ENCODE assay signal across 21 cellular contexts in the genomic region with DNA sequence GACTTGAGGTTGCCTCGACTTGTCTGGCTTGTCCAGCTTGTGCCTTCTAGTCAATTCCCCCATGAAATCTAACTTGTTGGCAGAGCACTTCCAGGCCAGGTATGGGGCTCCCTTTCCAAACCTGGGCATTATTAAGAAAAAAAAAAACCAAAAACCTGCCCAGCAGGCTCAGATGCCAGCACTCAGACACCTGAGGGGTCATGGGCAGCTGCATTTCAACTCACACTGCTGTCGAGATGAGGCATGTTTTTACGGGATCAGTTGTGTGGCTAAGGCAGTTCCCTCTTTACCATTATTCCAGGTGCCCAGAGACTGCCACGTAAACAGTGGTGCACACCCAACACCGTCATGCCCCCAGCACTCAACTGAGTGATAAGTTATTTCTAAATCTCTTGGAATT. TPM values are rescaled to one million over a fixed set of nuclear protein-coding genes. Genes with fewer than 3 reads are reported as not detected.
A peak's percentile ranks its signal among the peaks of the same experiment; 100 is the strongest.
DNase-seq lines count a peak whose midpoint lies in the region; ATAC-seq, FAIRE-seq and TF ChIP-seq lines count a peak whose summit lies in the region.
"Had no signal": no experiment of that assay in that cellular context is flagged by ENCODE, and none has a peak within 500 bp of the region (broad histone marks: within the 10 kb centered on the region; RNA-seq: fewer than 3 reads in every experiment).

No MANE protein-coding gene starts in this region.

- peaks cover 34% of the 10 kb centered on the region for H3K79me2 ChIP-seq in keratinocyte (ENCODE audit: control insufficient read depth, insufficient read depth, low read length)

- no peak overlapping the region for H2AFZ ChIP-seq in keratinocyte (ENCODE audit: control insufficient read depth, low read length)

- no peak overlapping the region for H3K9ac ChIP-seq in BLaER1
- peak overlapping the region; percentile 44 for H3K9ac ChIP-seq in keratinocyte (ENCODE audit: control insufficient read depth, extremely low read depth, insufficient read depth, low read length)

- FAIRE-seq in bronchial epithelial cell (lab: Jason Lieb, UNC) (no peak), keratinocyte (lab: Jason Lieb, UNC) (peak; percentile 34)
- FAIRE-seq: A204.1, GM12891 had no signal

- dilution Hi-C loops in keratinocyte (cut with MboI; ENCODE audit: extremely low pct_ligation_motif_present, low sequenced_read_pairs) = no loop called here

- H3K36me3 ChIP-seq in BLaER1 (peaks cover 83% of the 10 kb centered on the region), bronchial epithelial cell (ENCODE audit: control insufficient read depth, insufficient read depth, low read length) (peaks cover 10% of the 10 kb centered on the region), keratinocyte (ENCODE audit: control insufficient read depth in 2 of 2, extremely low read depth in 1 of 2, insufficient read depth in 2 of 2, low read length in 2 of 2) (peaks cover 11 to 40% of the 10 kb centered on the region in 2 experiments)

- H3K27me3 ChIP-seq in BLaER1 = no peaks in the 10 kb centered on the region
- H3K27me3 ChIP-seq in bronchial epithelial cell (ENCODE audit: control insufficient read depth, insufficient read depth, low read length) = no peaks in the 10 kb centered on the region
- no peaks in the 10 kb centered on the region for H3K27me3 ChIP-seq in keratinocyte (ENCODE audit: control insufficient read depth, extremely low read depth, insufficient read depth, low read length)

- no peak for TF ChIP-seq CTCF in bronchial epithelial cell (IDR thresholded peaks at IDR 0.05; ENCODE audit: insufficient read depth, low read length, severe bottlenecking)
- TF ChIP-seq CTCF in keratinocyte (optimal IDR thresholded peaks at IDR 0.05 in 1 of 3, IDR thresholded peaks at IDR 0.05 in 1 of 3, conservative IDR thresholded peaks at IDR 0.05 in 1 of 3; ENCODE audit: extremely low read depth in 1 of 3, insufficient read depth in 2 of 3, low read length in 3 of 3) = no peak

- peak; percentile 78 for DNase-seq in bronchial epithelial cell (ENCODE audit: low read depth)
- no peak for DNase-seq in keratinocyte (ENCODE audit: low read depth, low spot score)
- DNase-seq in NCI-H2196 treated with DMSO at 0.1 percent for 48 hours (lab: John Stamatoyannopoulos, UW; ENCODE audit: unreplicated experiment) = no peak
- no peak for DNase-seq in foreskin melanocyte
- DNase-seq: CD4-positive, CD25-positive, alpha-beta regulatory T cell; GOT3; KG1; NCI-H1105; NCI-H146; NCI-H2029; NCI-H226; NCI-H510A treated with DMSO at 0.1 percent for 48 hours; NCI-H774; NK-92 treated with Interleukin-12 subunit alpha and Interleukin-12 subunit beta, amount 100 ng/mL, for 24 hours had no signal

- no peak for ATAC-seq in GM21723 (IDR thresholded peaks at IDR 0.05; ENCODE audit: unreplicated experiment)
- ATAC-seq: Panc1, SK-N-SH treated with all-trans-retinoic acid at 6 μM for 48 hours had no signal

- peak overlapping the region; percentile 68; the same call in 1 of the 2 replicates for H3K4me2 ChIP-seq in BLaER1
- peak overlapping the region; percentile 4 for H3K4me2 ChIP-seq in keratinocyte (ENCODE audit: control insufficient read depth, extremely low read depth, insufficient read depth, low read depth, low read length)

- peaks cover 71% of the 10 kb centered on the region for H3K4me1 ChIP-seq in BLaER1
- H3K4me1 ChIP-seq in keratinocyte (ENCODE audit: control insufficient read depth, extremely low read depth, insufficient read depth, low read length) = peaks cover 42% of the 10 kb centered on the region

- H3K27ac ChIP-seq in BLaER1 (peak overlapping the region; percentile 29; the same call in 1 of the 2 replicates), keratinocyte (ENCODE audit: control insufficient read depth, insufficient read depth, low read length) (peak overlapping the region; percentile 61), skin epidermis (peak overlapping the region in 12 of 21 experiments; percentile 4 to 71 (median 58))

- no peak overlapping the region for H3K4me3 ChIP-seq in BLaER1
- no peak overlapping the region for H3K4me3 ChIP-seq in bronchial epithelial cell (ENCODE audit: low read depth, low read length)
- no peak overlapping the region for H3K4me3 ChIP-seq in keratinocyte (ENCODE audit: control insufficient read depth in 2 of 3, extremely low read depth in 1 of 3, insufficient read depth in 2 of 3, low read depth in 1 of 3, low read length in 3 of 3)
- no peak overlapping the region for H3K4me3 ChIP-seq in skin epidermis

- no peaks in the 10 kb centered on the region for H3K9me3 ChIP-seq in BLaER1
- H3K9me3 ChIP-seq in keratinocyte (ENCODE audit: control insufficient read depth, low read depth, low read length) = no peaks in the 10 kb centered on the region

- H4K20me1 ChIP-seq in BLaER1 (peaks cover 71% of the 10 kb centered on the region), keratinocyte (ENCODE audit: control insufficient read depth, extremely low read depth, insufficient read depth, low read length) (peaks cover 19% of the 10 kb centered on the region)

- peaks cover 18% of the 10 kb centered on the region for H3K9me1 ChIP-seq in keratinocyte (ENCODE audit: control insufficient read depth, extremely low read depth, insufficient read depth, low read length)

RNA-seq across cellular contexts. Expression of gene TMEM11, which starts 17.8 kb away (rescaled TPM):
- 15.8 and 23.8 TPM in 2 replicates for total RNA-seq in bronchial epithelial cell
- 38.5 to 58.1 TPM (median 40.1 TPM) in 3 replicates for polyA plus RNA-seq in keratinocyte
- polyA plus RNA-seq in keratinocyte (2011; ENCODE audit: low read depth) = 21.2 TPM
- 36.6 and 44.0 TPM in 2 replicates for polyA plus RNA-seq in keratinocyte (2011; cell fraction: cytosol; rRNA removed)
- polyA plus RNA-seq in keratinocyte (2011; cell fraction: nucleus; rRNA removed) = 26.4 and 37.1 TPM in 2 replicates
- polyA plus RNA-seq in keratinocyte (2012; ENCODE audit: low replicate concordance) = 26.6 and 27.2 TPM in 2 replicates
- polyA minus RNA-seq in keratinocyte = 20.8 to 45.3 TPM (median 30.9 TPM) in 3 replicates
- 49.5 TPM for polyA minus RNA-seq in keratinocyte (2011; cell fraction: cytosol; rRNA and poly(A)+ RNA removed)
- polyA minus RNA-seq in keratinocyte (2011; cell fraction: nucleus; rRNA and poly(A)+ RNA removed) = 9.8 and 11.9 TPM in 2 replicates

RNA-seq across cellular contexts. Expression of gene NATD1, which starts 57.1 kb away (rescaled TPM):
- total RNA-seq in bronchial epithelial cell = 0.53 and 0.77 TPM in 2 replicates
- 1.5 to 3.3 TPM (median 3.1 TPM) in 3 replicates for polyA plus RNA-seq in keratinocyte
- polyA plus RNA-seq in keratinocyte (2011; ENCODE audit: low read depth) = 0.77 TPM
- 3.7 and 5.3 TPM in 2 replicates for polyA plus RNA-seq in keratinocyte (2011; cell fraction: cytosol; rRNA removed)
- polyA plus RNA-seq in keratinocyte (2011; cell fraction: nucleus; rRNA removed) = 4.3 and 5.8 TPM in 2 replicates
- polyA plus RNA-seq in keratinocyte (2012; ENCODE audit: low replicate concordance) = 3.6 and 4.2 TPM in 2 replicates
- 2.1 to 6.0 TPM (median 4.2 TPM) in 3 replicates for polyA minus RNA-seq in keratinocyte
- polyA minus RNA-seq in keratinocyte (2011; cell fraction: cytosol; rRNA and poly(A)+ RNA removed) = 5.2 TPM
- polyA minus RNA-seq in keratinocyte (2011; cell fraction: nucleus; rRNA and poly(A)+ RNA removed) = 3.5 and 4.3 TPM in 2 replicates
